ENCODE assay signal across 18 cellular contexts in the genomic region with DNA sequence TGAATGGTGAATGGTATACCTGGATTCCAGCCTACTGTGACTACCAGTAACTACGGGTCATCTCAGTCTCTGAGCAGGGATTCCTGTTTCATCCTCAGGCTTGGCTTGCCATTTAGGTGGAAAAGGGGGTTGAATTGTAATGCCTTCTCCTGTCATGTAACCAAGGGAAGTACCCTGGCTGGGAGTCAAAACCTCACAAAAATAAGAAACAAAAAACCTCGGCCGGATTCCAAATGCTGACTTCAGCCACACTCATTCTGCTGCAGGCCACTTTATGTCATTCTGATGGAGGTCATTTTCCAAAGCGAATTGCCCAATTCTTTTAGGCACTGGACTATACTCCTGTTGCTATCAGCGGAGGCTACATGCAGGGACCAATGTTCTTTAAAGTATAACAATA.
DNase-seq lines count a peak whose midpoint lies in the region; ATAC-seq and TF ChIP-seq lines count a peak whose summit lies in the region.
"Had no signal": no experiment of that assay in that cellular context is flagged by ENCODE, and none has a peak within 500 bp of the region (broad histone marks: within the 10 kb centered on the region; RNA-seq: fewer than 3 reads in every experiment).

No MANE protein-coding gene starts in this region.

- H3K4me3 ChIP-seq in gastroesophageal sphincter, result no peak overlapping the region
- H3K4me3 ChIP-seq: PC-9, sigmoid colon had no signal

- in situ Hi-C loops in G401 (cut with HindIII; ENCODE audit: low sequenced_read_pairs), result no loop called here

- TF ChIP-seq EP300 in gastroesophageal sphincter (IDR thresholded peaks at IDR 0.05), result no peak

- POLR2A ChIA-PET in activated CD4-positive, alpha-beta T cell treated with anti-CD3 and anti-CD28 coated beads, Interleukin-2, amount 10 ng/mL, durations not matched to agents 7 days and 5 days (lab: Charles Lee), result no interaction called here

- no peak overlapping the region for H3K4me3 Mint-ChIP-seq in activated CD4-positive, alpha-beta T cell treated with anti-CD3 and anti-CD28 coated beads, Interleukin-2, amount 10 ng/mL, durations not matched to agents 7 days and 5 days
- H3K4me3 Mint-ChIP-seq: CD4-positive, alpha-beta memory T cell; effector memory CD8-positive, alpha-beta T cell; nephron progenitor cell; stimulated activated naive CD8-positive, alpha-beta T cell treated with anti-CD3 and anti-CD28 coated beads, Interleukin-15, Interleukin-2, amounts not matched to agents 100 ng/mL and 50 ng/mL, for 24 hours had no signal

- H3K27me3 Mint-ChIP-seq in activated CD4-positive, alpha-beta T cell treated with anti-CD3 and anti-CD28 coated beads, Interleukin-2, amount 10 ng/mL, durations not matched to agents 7 days and 5 days, result no peaks in the 10 kb centered on the region
- H3K27me3 Mint-ChIP-seq: CD4-positive, alpha-beta memory T cell; effector memory CD8-positive, alpha-beta T cell had no signal

- TF ChIP-seq POLR2A in gastroesophageal sphincter (IDR thresholded peaks at IDR 0.05), result no peak

- H3K27me3 ChIP-seq in gastroesophageal sphincter, result no peaks in the 10 kb centered on the region
- H3K27me3 ChIP-seq: sigmoid colon had no signal

- no peaks in the 10 kb centered on the region for H3K9me3 ChIP-seq in gastroesophageal sphincter
- H3K9me3 ChIP-seq: sigmoid colon had no signal

- peak; percentile 66 for ATAC-seq in gastroesophageal sphincter
- ATAC-seq in HG02938 (IDR thresholded peaks at IDR 0.05; ENCODE audit: unreplicated experiment), result no peak
- no peak for ATAC-seq in HG02798 (IDR thresholded peaks at IDR 0.05; ENCODE audit: poor library complexity, unreplicated experiment)
- ATAC-seq: effector memory CD8-positive, alpha-beta T cell had no signal

- H3K4me1 ChIP-seq in gastroesophageal sphincter, result peaks cover 0 to 17% (median 0%) of the 10 kb centered on the region in 3 donors

- TF ChIP-seq CTCF in gastroesophageal sphincter (IDR thresholded peaks at IDR 0.05), result no peak

- H3K36me3 Mint-ChIP-seq in activated CD4-positive, alpha-beta T cell treated with anti-CD3 and anti-CD28 coated beads, Interleukin-2, amount 10 ng/mL, durations not matched to agents 7 days and 5 days (ENCODE audit: low read depth), result no peaks in the 10 kb centered on the region
- H3K36me3 Mint-ChIP-seq: CD4-positive, alpha-beta memory T cell had no signal

- peak overlapping the region in 1 of 4 donors; percentile 14 for H3K27ac ChIP-seq in gastroesophageal sphincter
- H3K27ac ChIP-seq: PC-9, sigmoid colon had no signal

- no peaks in the 10 kb centered on the region for H3K36me3 ChIP-seq in gastroesophageal sphincter
- H3K36me3 ChIP-seq: sigmoid colon had no signal

- no peaks in the 10 kb centered on the region for H3K9me3 Mint-ChIP-seq in activated CD4-positive, alpha-beta T cell treated with anti-CD3 and anti-CD28 coated beads, Interleukin-2, amount 10 ng/mL, durations not matched to agents 7 days and 5 days
- H3K9me3 Mint-ChIP-seq: effector memory CD8-positive, alpha-beta T cell; nephron progenitor cell; stimulated activated naive CD8-positive, alpha-beta T cell treated with anti-CD3 and anti-CD28 coated beads, Interleukin-15, Interleukin-2, amounts not matched to agents 100 ng/mL and 50 ng/mL, for 24 hours had no signal

- no peak overlapping the region for H3K27ac Mint-ChIP-seq in activated CD4-positive, alpha-beta T cell treated with anti-CD3 and anti-CD28 coated beads, Interleukin-2, amount 10 ng/mL, durations not matched to agents 7 days and 5 days
- H3K27ac Mint-ChIP-seq: CD4-positive, alpha-beta memory T cell; effector memory CD8-positive, alpha-beta T cell; nephron progenitor cell; stimulated activated naive CD8-positive, alpha-beta T cell treated with anti-CD3 and anti-CD28 coated beads, Interleukin-15, Interleukin-2, amounts not matched to agents 100 ng/mL and 50 ng/mL, for 24 hours had no signal

- 0 to 20% methylated on average over 4 to 5 of the region's 5 CpGs for WGBS in gastroesophageal sphincter (ENCODE audit: low coverage in 1 of 2), 2 donors

- H3K4me1 Mint-ChIP-seq in activated CD4-positive, alpha-beta T cell treated with anti-CD3 and anti-CD28 coated beads, Interleukin-2, amount 10 ng/mL, durations not matched to agents 7 days and 5 days, result no peaks in the 10 kb centered on the region
- H3K4me1 Mint-ChIP-seq: CD4-positive, alpha-beta memory T cell; nephron progenitor cell had no signal

- DNase-seq in G401 (ENCODE audit: low spot score), result peak; percentile 22
- DNase-seq in amniotic stem cell (lab: John Stamatoyannopoulos, UW), result peak; percentile 70
- DNase-seq in renal cortical epithelial cell (ENCODE audit: low read depth), result peak; percentile 38
- DNase-seq in HPDE6-E6E7 (ENCODE audit: extremely low spot score), result no peak
- no peak for DNase-seq in activated CD4-positive, alpha-beta T cell treated with anti-CD3 and anti-CD28 coated beads, Interleukin-2, amount 10 ng/mL, durations not matched to agents 7 days and 5 days
- DNase-seq: activated CD4-positive, CD25-positive, alpha-beta regulatory T cell treated with anti-CD3 and anti-CD28 coated beads, Interleukin-2, amount 50 U/mL, for 72 hours; CD4-positive, alpha-beta memory T cell; effector memory CD8-positive, alpha-beta T cell; MV-4-11; NCI-H2227 treated with DMSO at 0.1 percent for 48 hours; nephron progenitor cell; PC-9; sigmoid colon; SW 1271 had no signal

- CTCF ChIA-PET in activated CD4-positive, alpha-beta T cell treated with anti-CD3 and anti-CD28 coated beads, Interleukin-2, amount 10 ng/mL, durations not matched to agents 7 days and 5 days (lab: Charles Lee), result no interaction called here

Comparison
In these comparisons a context has a peak if more than half of its experiments do, and no peak if none do; other contexts are left out.
1. DNase-seq: peak in G401 (single experiment), amniotic stem cell (single experiment) and renal cortical epithelial cell (single experiment); none in HPDE6-E6E7 (single experiment) and activated CD4-positive, alpha-beta T cell treated with anti-CD3 and anti-CD28 coated beads, Interleukin-2, amount 10 ng/mL, durations not matched to agents 7 days and 5 days (single experiment).